In genomic region chr15:92637621-92638020, GRCh38 we compare ENCODE assay signal across 14 cellular contexts. TPM values are rescaled to one million over a fixed set of nuclear protein-coding genes. Genes with fewer than 3 reads are reported as not detected.
A peak's percentile ranks its signal among the peaks of the same experiment; 100 is the strongest.
DNase-seq lines count a peak whose midpoint lies in the region; ATAC-seq, FAIRE-seq and TF ChIP-seq lines count a peak whose summit lies in the region.
"Had no signal": no experiment of that assay in that cellular context is flagged by ENCODE, and none has a peak within 500 bp of the region (broad histone marks: within the 10 kb centered on the region; RNA-seq: fewer than 3 reads in every experiment).

No MANE protein-coding gene starts in this region.

- peak overlapping the region; percentile 87 for H3K27ac Mint-ChIP-seq in type B pancreatic cell
- H3K27ac Mint-ChIP-seq: activated CD4-positive, alpha-beta memory T cell treated with anti-CD3 and anti-CD28 coated beads, Interleukin-2, amount 10 ng/mL, durations not matched to agents 7 days and 5 days; stimulated activated effector memory CD8-positive, alpha-beta T cell treated with anti-CD3 and anti-CD28 coated beads, Interleukin-12 subunit alpha, Interleukin-12 subunit beta, amount 100 ng/mL, for 72 hours had no signal

- peak overlapping the region; percentile 74 to 91 for H3K27ac ChIP-seq in breast epithelium
- H3K27ac ChIP-seq in mammary epithelial cell (ENCODE audit: insufficient read depth, low read depth, low read length) = no peak overlapping the region
- H3K27ac ChIP-seq in GM12878 (ENCODE audit: control insufficient read depth, insufficient read depth) = peak overlapping the region; percentile 62
- H3K27ac ChIP-seq: brain microvascular endothelial cell had no signal

- H3K9ac ChIP-seq in mammary epithelial cell (ENCODE audit: insufficient read depth, low read length) (no peak overlapping the region), GM12878 (ENCODE audit: control insufficient read depth, insufficient read depth, low read length) (peak overlapping the region; percentile 41; the same call in 1 of the 2 replicates)

- no peaks in the 10 kb centered on the region for H3K27me3 Mint-ChIP-seq in type B pancreatic cell

- H3K4me3 ChIP-seq in breast epithelium (no peak overlapping the region), mammary epithelial cell (replicated peaks in 1 of 3; ENCODE audit: insufficient read depth in 1 of 3, low read depth in 2 of 3, low read length in 3 of 3) (no peak overlapping the region), GM12878 (no peak overlapping the region)
- H3K4me3 ChIP-seq: heart left ventricle had no signal

- SMC1A ChIA-PET in GM12878 (lab: Charles Lee; ENCODE audit: uncharacterized antibody, unreplicated experiment) = interaction anchor here (1.3 kb wide), 1 partner anchor 14 kb away, joined by 3 read pairs; no protein-coding TSS in a partner anchor

- POLR2A ChIA-PET in GM12878 (lab: Charles Lee) = no interaction called here

- 58% methylated on average over 6 of the region's 7 CpGs for WGBS in mammary epithelial cell (ENCODE audit: low coverage, missing lambda C conversion rate)
- 43% methylated on average over 7 of the region's 7 CpGs for WGBS in GM12878 (ENCODE audit: insufficient coverage, insufficient replicate concordance, low lambda C conversion rate, missing lambda C conversion rate)

- in situ Hi-C loops in mammary epithelial cell (cut with MboI; ENCODE audit: low sequenced_read_pairs in 2 of 2) = no loop called here
- in situ Hi-C loops in GM12878 (cut with MboI) = no loop called here

- TF ChIP-seq RAD21 in GM12878 (IDR thresholded peaks at IDR 0.05; ENCODE audit: insufficient read depth, low read depth, low read length) = no peak

- intact Hi-C loops in breast epithelium (cut with DNase I; ENCODE audit: low total_unique reads) (no loop called here), mammary epithelial cell (cut with micrococcal nuclease) (no loop called here), GM12878 (cut with micrococcal nuclease; ENCODE audit: unreplicated experiment) (no loop called here)

- dilution Hi-C loops in mammary epithelial cell (cut with HindIII; ENCODE audit: low sequenced_read_pairs) = no loop called here

- ATAC-seq in GM12878 (peak; percentile 8; the same call in 2 of the 3 replicates), GM21717 (IDR thresholded peaks at IDR 0.05; ENCODE audit: unreplicated experiment) (no peak)
- ATAC-seq: stimulated activated effector memory CD8-positive, alpha-beta T cell treated with anti-CD3 and anti-CD28 coated beads, Interleukin-12 subunit alpha, Interleukin-12 subunit beta, amount 100 ng/mL, for 72 hours had no signal

- H4K20me1 ChIP-seq in mammary epithelial cell (ENCODE audit: insufficient read depth, low read length) (no peaks in the 10 kb centered on the region), GM12878 (ENCODE audit: control insufficient read depth, insufficient read depth) (no peaks in the 10 kb centered on the region)

- peaks cover 6 to 9% of the 10 kb centered on the region in 2 donors for H3K4me1 ChIP-seq in breast epithelium
- H3K4me1 ChIP-seq in mammary epithelial cell (ENCODE audit: insufficient read depth, low read length) = no peaks in the 10 kb centered on the region
- peaks cover 29% of the 10 kb centered on the region for H3K4me1 ChIP-seq in GM12878 (ENCODE audit: control insufficient read depth, insufficient read depth, low read length)

- RAD21 ChIA-PET in GM12878 (lab: Charles Lee; ENCODE audit: unreplicated experiment) = no interaction called here

- H2AFZ ChIP-seq in mammary epithelial cell (ENCODE audit: low read depth, low read length) (no peak overlapping the region), GM12878 (ENCODE audit: control insufficient read depth, low read depth, low read length) (no peak overlapping the region)

- CTCF ChIA-PET in mammary epithelial cell (lab: Charles Lee; ENCODE audit: low non-redundant PET) (no interaction called here), GM12878 (lab: Yijun Ruan, JAX) (interaction anchor here (1.7 to 2.8 kb wide), 2 partner anchors 14 to 43 kb away, joined by 3 to 7 read pairs; no protein-coding TSS in a partner anchor)

- H3K4me1 Mint-ChIP-seq in type B pancreatic cell (ENCODE audit: unreplicated experiment) = peaks cover 25% of the 10 kb centered on the region

- H3K27me3 ChIP-seq in breast epithelium (no peaks in the 10 kb centered on the region), mammary epithelial cell (ENCODE audit: insufficient read depth, low read length) (no peaks in the 10 kb centered on the region), GM12878 (replicated peaks in 1 of 2; ENCODE audit: control insufficient read depth in 2 of 2, insufficient read depth in 2 of 2, low read length in 1 of 2) (no peaks in the 10 kb centered on the region)
- H3K27me3 ChIP-seq: brain microvascular endothelial cell, heart left ventricle had no signal

- no peak overlapping the region for H3K4me3 Mint-ChIP-seq in type B pancreatic cell
- H3K4me3 Mint-ChIP-seq: activated CD4-positive, alpha-beta memory T cell treated with anti-CD3 and anti-CD28 coated beads, Interleukin-2, amount 10 ng/mL, durations not matched to agents 7 days and 5 days; stimulated activated effector memory CD8-positive, alpha-beta T cell treated with anti-CD3 and anti-CD28 coated beads, Interleukin-12 subunit alpha, Interleukin-12 subunit beta, amount 100 ng/mL, for 72 hours had no signal

- H3K4me2 ChIP-seq in mammary epithelial cell (ENCODE audit: insufficient read depth, low read depth, low read length) (no peak overlapping the region), GM12878 (ENCODE audit: control insufficient read depth, insufficient read depth) (peak overlapping the region; percentile 69; the same call in 1 of the 2 replicates)

- TF ChIP-seq EP300 in GM12878 (IDR thresholded peaks at IDR 0.05; ENCODE audit: borderline replicate concordance in 1 of 2, control insufficient read depth in 1 of 2, low read depth in 2 of 2, low read length in 2 of 2) = no peak

- H3K79me2 ChIP-seq in mammary epithelial cell (ENCODE audit: insufficient read depth, low read length) = no peaks in the 10 kb centered on the region
- peaks cover 54% of the 10 kb centered on the region for H3K79me2 ChIP-seq in GM12878 (ENCODE audit: control insufficient read depth, insufficient read depth, low read length)

- H3K9me3 ChIP-seq in breast epithelium (no peaks in the 10 kb centered on the region), mammary epithelial cell (replicated peaks; ENCODE audit: insufficient read depth, low read length) (no peaks in the 10 kb centered on the region), GM12878 (replicated peaks; ENCODE audit: control insufficient read depth, insufficient read depth, low read length) (peaks cover 13% of the 10 kb centered on the region; the same call in 2 of the 3 replicates)

- H3K9me3 Mint-ChIP-seq in type B pancreatic cell = peaks cover 8% of the 10 kb centered on the region
- H3K9me3 Mint-ChIP-seq: activated CD4-positive, alpha-beta memory T cell treated with anti-CD3 and anti-CD28 coated beads, Interleukin-2, amount 10 ng/mL, durations not matched to agents 7 days and 5 days; stimulated activated effector memory CD8-positive, alpha-beta T cell treated with anti-CD3 and anti-CD28 coated beads, Interleukin-12 subunit alpha, Interleukin-12 subunit beta, amount 100 ng/mL, for 72 hours had no signal

- BruUV-seq in mammary epithelial cell (replicated peaks; lab: Mats Ljungman, UMichigan) (no TSS peak), GM12878 (replicated peaks; lab: Mats Ljungman, UMichigan) (no TSS peak)

- peaks cover 16% of the 10 kb centered on the region for H3K36me3 Mint-ChIP-seq in type B pancreatic cell
- H3K36me3 Mint-ChIP-seq: stimulated activated effector memory CD8-positive, alpha-beta T cell treated with anti-CD3 and anti-CD28 coated beads, Interleukin-12 subunit alpha, Interleukin-12 subunit beta, amount 100 ng/mL, for 72 hours had no signal

- DNase-seq in breast epithelium (ENCODE audit: low spot score in 2 of 2) (peak; percentile 26 to 70), mammary epithelial cell (no peak), GM12878 (ENCODE audit: low read depth, low spot score) (no peak), mesenteric fat pad (ENCODE audit: low spot score) (peak; percentile 73), type B pancreatic cell (ENCODE audit: extremely low spot score, unreplicated experiment) (no peak), HuH-7 (ENCODE audit: low spot score) (no peak), NCI-H2196 (lab: John Stamatoyannopoulos, UW; ENCODE audit: unreplicated experiment) (no peak)
- DNase-seq: activated CD4-positive, alpha-beta memory T cell treated with anti-CD3 and anti-CD28 coated beads, Interleukin-2, amount 10 ng/mL, durations not matched to agents 7 days and 5 days; activated naive CD4-positive, alpha-beta T cell; brain microvascular endothelial cell; T-helper 9 cell had no signal

- TF ChIP-seq CTCF in breast epithelium (IDR thresholded peaks at IDR 0.05) (no peak), mammary epithelial cell (conservative IDR thresholded peaks at IDR 0.05 in 1 of 2, IDR thresholded peaks at IDR 0.05 in 1 of 2; ENCODE audit: extremely low read depth in 1 of 2, insufficient read depth in 1 of 2, low read depth in 1 of 2, low read length in 2 of 2) (no peak), GM12878 (IDR thresholded peaks at IDR 0.05 in 2 of 3, conservative IDR thresholded peaks at IDR 0.05 in 1 of 3; ENCODE audit: control insufficient read depth in 2 of 3, extremely low read depth in 1 of 3, insufficient read depth in 1 of 3, low read depth in 3 of 3, low read length in 3 of 3) (no peak), type B pancreatic cell (conservative IDR thresholded peaks at IDR 0.05) (no peak)

- TF ChIP-seq POLR2A in breast epithelium (IDR thresholded peaks at IDR 0.05) (no peak), GM12878 (IDR thresholded peaks at IDR 0.05; ENCODE audit: low read depth, low read length) (no peak)

- H3K36me3 ChIP-seq in breast epithelium (no peaks in the 10 kb centered on the region), mammary epithelial cell (ENCODE audit: insufficient read depth, low read length) (no peaks in the 10 kb centered on the region), GM12878 (ENCODE audit: control insufficient read depth in 2 of 2, insufficient read depth in 2 of 2, low read length in 1 of 2) (no peaks in the 10 kb centered on the region)
- H3K36me3 ChIP-seq: brain microvascular endothelial cell, heart left ventricle had no signal

- FAIRE-seq in GM12878 (lab: Jason Lieb, UNC) = no peak

RNA-seq across cellular contexts. Expression of gene FAM174B, which starts 18.0 kb away (rescaled TPM):
- total RNA-seq in breast epithelium = 10 to 100 TPM in 2 of 3 donors, 1 to 10 TPM in 1; 4.3 to 34.7 (median 20.6) TPM
- 1 to 10 TPM in 1 of 2 donors, under 1 TPM in 1; 0.87 to 1.7 TPM for total RNA-seq in mammary epithelial cell
- polyA plus RNA-seq in mammary epithelial cell = 0.44 TPM
- not detected for polyA minus RNA-seq in mammary epithelial cell
- 19.8 and 20.0 TPM in 2 replicates for total RNA-seq in GM12878 (2013; cell fraction: nucleolus; rRNA removed)
- 3.0 and 4.1 TPM in 2 replicates for total RNA-seq in GM12878 (2014; rRNA removed)
- total RNA-seq in GM12878 (2014; rRNA removed; fragmentation: Illumina TruSeq; extraction: Trizol) = 2.8 and 3.9 TPM in 2 replicates
- 8.0 and 10.7 TPM in 2 replicates for total RNA-seq in GM12878 (2021)
- 11.6 TPM for polyA plus RNA-seq in GM12878 (2011; ENCODE audit: low read depth)
- polyA plus RNA-seq in GM12878 (2011; rRNA removed) = 12.1 and 15.9 TPM in 2 replicates
- polyA plus RNA-seq in GM12878 (2011; cell fraction: cytosol; rRNA removed) = 12.6 and 20.8 TPM in 2 replicates
- polyA plus RNA-seq in GM12878 (2011; cell fraction: nucleus; rRNA removed) = 5.0 and 7.8 TPM in 2 replicates
- 27.8 and 39.8 TPM in 2 replicates for polyA plus RNA-seq in GM12878 (2012)
- 6.6 and 7.0 TPM in 2 replicates for polyA plus RNA-seq in GM12878 (2014; fragmentation: Illumina TruSeq; extraction: Trizol)
- 1 to 10 TPM in 1 of 2 experiments, under 1 TPM in 1; 0.71 to 2.4 TPM for polyA plus RNA-seq in GM12878 (2014; fragmentation: Nextera tagmentation; extraction: Ambion mirVana)
- polyA plus RNA-seq in GM12878 (2014; rRNA removed) = 4.3 and 5.3 TPM in 2 replicates
- 1 to 10 TPM; 4.1 to 6.5 TPM for polyA plus RNA-seq in GM12878 (2016; fragmentation: Nextera tagmentation; extraction: Ambion mirVana)
- polyA minus RNA-seq in GM12878 (2011; rRNA and poly(A)+ RNA removed) = 20.9 and 22.8 TPM in 2 replicates
- polyA minus RNA-seq in GM12878 (2011; cell fraction: cytosol; rRNA and poly(A)+ RNA removed) = 5.3 and 10.3 TPM in 2 replicates
- polyA minus RNA-seq in GM12878 (2011; cell fraction: nucleus; rRNA and poly(A)+ RNA removed) = 7.4 and 21.9 TPM in 2 replicates
- 15.4 TPM for total RNA-seq in mesenteric fat pad
- total RNA-seq in type B pancreatic cell (ENCODE audit: low replicate concordance) = 33.2 and 41.4 TPM in 2 replicates

Comparison
In these comparisons a context has a peak if more than half of its experiments do, and no peak if none do; other contexts are left out.
1. DNase-seq: peak in breast epithelium (2 of 2) and mesenteric fat pad (single experiment); none in mammary epithelial cell (single experiment), GM12878 (single experiment), type B pancreatic cell (single experiment), HuH-7 (single experiment) and NCI-H2196 (single experiment).